In the genomic region with DNA sequence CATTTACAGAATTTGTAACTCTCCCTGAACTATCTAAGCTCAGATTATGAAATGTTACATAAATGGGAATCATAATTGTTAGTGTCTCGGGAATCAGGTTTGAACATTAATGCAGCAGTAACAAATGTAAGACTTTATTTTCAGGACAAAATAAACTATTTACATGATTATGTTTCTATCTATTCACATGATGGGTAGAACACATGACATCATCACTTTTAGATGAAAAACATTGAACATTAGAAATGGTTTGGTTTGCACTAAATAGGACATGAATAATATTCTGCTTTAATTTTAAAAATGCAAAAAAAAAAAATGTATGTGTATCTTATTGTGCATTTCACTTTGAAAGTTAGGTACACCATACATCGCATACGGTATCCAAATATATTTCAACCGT, we compare ENCODE assay signal across 33 cellular contexts.
"Had no signal": no experiment of that assay in that cellular context is flagged by ENCODE, and none has a peak within 500 bp of the region (broad histone marks: within the 10 kb centered on the region; RNA-seq: fewer than 3 reads in every experiment).

No MANE protein-coding gene starts in this region.

- H3K9ac ChIP-seq: parathyroid adenoma had no signal

- H3K4me3 ChIP-seq: ovary, psoas muscle, skin epidermis, smooth muscle cell, spleen, suprapubic skin, testis, tibial artery, transverse colon, upper lobe of right lung, uterus had no signal

- ATAC-seq: naive thymus-derived CD8-positive, alpha-beta T cell; natural killer cell treated with Interleukin-12 subunit alpha and Interleukin-12 subunit beta and Interleukin-15 and Interleukin-18, amount 100 ng/mL, for 72 hours; psoas muscle; right cardiac atrium; sciatic nerve; stimulated activated memory B cell treated with anti-CD40 and anti-IgM and Interleukin-4, amounts not matched to agents 10 μg/mL and 1 μg/mL and 100 μg/mL, for 72 hours; stimulated activated naive CD8-positive, alpha-beta T cell treated with anti-CD3 and anti-CD28 coated beads, Interleukin-15, amount 100 ng/mL, for 72 hours; stimulated activated naive CD8-positive, alpha-beta T cell treated with anti-CD3 and anti-CD28 coated beads, Interleukin-15, Interleukin-2, amounts not matched to agents 100 U/mL and 50 U/mL, for 24 hours; upper lobe of right lung had no signal

- H3K4me2 ChIP-seq: smooth muscle cell had no signal

- H3K4me1 ChIP-seq: parathyroid adenoma, psoas muscle, spleen, suprapubic skin, testis, tibial artery, transverse colon, upper lobe of right lung, uterus had no signal

- H3K27me3 ChIP-seq: neutrophil, ovary, spleen, suprapubic skin, testis, tibial artery, transverse colon, upper lobe of right lung, uterus had no signal

- H3K27me3 Mint-ChIP-seq: naive thymus-derived CD8-positive, alpha-beta T cell; natural killer cell treated with Interleukin-12 subunit alpha and Interleukin-12 subunit beta and Interleukin-15 and Interleukin-18, amount 100 ng/mL, for 72 hours; progenitor cell of endocrine pancreas; stimulated activated memory B cell treated with anti-CD40 and anti-IgM and Interleukin-4, amounts not matched to agents 10 μg/mL and 1 μg/mL and 100 μg/mL, for 72 hours; stimulated activated naive CD8-positive, alpha-beta T cell treated with anti-CD3 and anti-CD28 coated beads, Interleukin-15, amount 100 ng/mL, for 72 hours; type B pancreatic cell had no signal

- H3K36me3 ChIP-seq: neutrophil, ovary, spleen, suprapubic skin, tibial artery, transverse colon, upper lobe of right lung, uterus had no signal

- H3K9me3 ChIP-seq: neutrophil, ovary, psoas muscle, spleen, suprapubic skin, testis, tibial artery, transverse colon, upper lobe of right lung, uterus had no signal

- H3K9me3 Mint-ChIP-seq: natural killer cell treated with Interleukin-12 subunit alpha and Interleukin-12 subunit beta and Interleukin-15 and Interleukin-18, amount 100 ng/mL, for 72 hours; nephron progenitor cell; neural crest cell; stimulated activated memory B cell treated with anti-CD40 and anti-IgM and Interleukin-4, amounts not matched to agents 10 μg/mL and 1 μg/mL and 100 μg/mL, for 72 hours; stimulated activated naive CD8-positive, alpha-beta T cell treated with anti-CD3 and anti-CD28 coated beads, Interleukin-15, amount 100 ng/mL, for 72 hours; type B pancreatic cell had no signal

- H2AFZ ChIP-seq: parathyroid adenoma had no signal

- H3K79me2 ChIP-seq: parathyroid adenoma had no signal

- DNase-seq: naive thymus-derived CD8-positive, alpha-beta T cell; nephron progenitor cell; nucleus accumbens; ovary; posterior cingulate gyrus; psoas muscle; right cardiac atrium; spleen; stimulated activated CD4-positive, alpha-beta T cell treated with anti-CD3 and anti-CD28 coated beads, Interleukin-12 subunit alpha, Interleukin-12 subunit beta, amount 100 ng/mL, for 4 hours; stimulated activated CD4-positive, alpha-beta T cell treated with anti-CD3 and anti-CD28 coated beads, Interleukin-1b, Interleukin-23, amount 100 ng/mL, for 48 hours; stimulated activated CD4-positive, alpha-beta T cell treated with anti-CD3 and anti-CD28 coated beads, Interleukin-4, amount 100 ng/mL, for 1 hour; stimulated activated CD4-positive, alpha-beta T cell treated with anti-CD3 and anti-CD28 coated beads, Interleukin-4, amount 100 ng/mL, for 4 hours; stimulated activated CD8-positive, alpha-beta memory T cell treated with anti-CD3 and anti-CD28 coated beads, Interleukin-4, amount 100 ng/mL, for 48 hours; stimulated activated naive CD4-positive, alpha-beta T cell; stimulated activated naive CD8-positive, alpha-beta T cell treated with anti-CD3 and anti-CD28 coated beads, Interleukin-15, amount 100 ng/mL, for 72 hours; stimulated activated naive CD8-positive, alpha-beta T cell treated with anti-CD3 and anti-CD28 coated beads, Interleukin-15, Interleukin-2, amounts not matched to agents 100 U/mL and 50 U/mL, for 24 hours; substantia nigra; testis; tibial artery; transverse colon; upper lobe of right lung; uterus had no signal

- H3K36me3 Mint-ChIP-seq: naive thymus-derived CD8-positive, alpha-beta T cell; natural killer cell treated with Interleukin-12 subunit alpha and Interleukin-12 subunit beta and Interleukin-15 and Interleukin-18, amount 100 ng/mL, for 72 hours; stimulated activated memory B cell treated with anti-CD40 and anti-IgM and Interleukin-4, amounts not matched to agents 10 μg/mL and 1 μg/mL and 100 μg/mL, for 72 hours; type B pancreatic cell had no signal

- H3K4me3 Mint-ChIP-seq: naive thymus-derived CD8-positive, alpha-beta T cell; natural killer cell treated with Interleukin-12 subunit alpha and Interleukin-12 subunit beta and Interleukin-15 and Interleukin-18, amount 100 ng/mL, for 72 hours; nephron progenitor cell; neural crest cell; stimulated activated memory B cell treated with anti-CD40 and anti-IgM and Interleukin-4, amounts not matched to agents 10 μg/mL and 1 μg/mL and 100 μg/mL, for 72 hours; stimulated activated naive CD8-positive, alpha-beta T cell treated with anti-CD3 and anti-CD28 coated beads, Interleukin-15, amount 100 ng/mL, for 72 hours; type B pancreatic cell had no signal

- H3K27ac Mint-ChIP-seq: naive thymus-derived CD8-positive, alpha-beta T cell; natural killer cell treated with Interleukin-12 subunit alpha and Interleukin-12 subunit beta and Interleukin-15 and Interleukin-18, amount 100 ng/mL, for 72 hours; nephron progenitor cell; progenitor cell of endocrine pancreas; stimulated activated memory B cell treated with anti-CD40 and anti-IgM and Interleukin-4, amounts not matched to agents 10 μg/mL and 1 μg/mL and 100 μg/mL, for 72 hours; stimulated activated naive CD8-positive, alpha-beta T cell treated with anti-CD3 and anti-CD28 coated beads, Interleukin-15, amount 100 ng/mL, for 72 hours; type B pancreatic cell had no signal

- H3K27ac ChIP-seq: neutrophil, ovary, parathyroid adenoma, psoas muscle, skin epidermis, spleen, suprapubic skin, testis, tibial artery, transverse colon, upper lobe of right lung, uterus had no signal

- H3K4me1 Mint-ChIP-seq: naive thymus-derived CD8-positive, alpha-beta T cell; nephron progenitor cell; neural crest cell; stimulated activated memory B cell treated with anti-CD40 and anti-IgM and Interleukin-4, amounts not matched to agents 10 μg/mL and 1 μg/mL and 100 μg/mL, for 72 hours; stimulated activated naive CD8-positive, alpha-beta T cell treated with anti-CD3 and anti-CD28 coated beads, Interleukin-15, amount 100 ng/mL, for 72 hours had no signal
